Comparison of ENCODE assay signal across 1 cellular context in the genomic region with DNA sequence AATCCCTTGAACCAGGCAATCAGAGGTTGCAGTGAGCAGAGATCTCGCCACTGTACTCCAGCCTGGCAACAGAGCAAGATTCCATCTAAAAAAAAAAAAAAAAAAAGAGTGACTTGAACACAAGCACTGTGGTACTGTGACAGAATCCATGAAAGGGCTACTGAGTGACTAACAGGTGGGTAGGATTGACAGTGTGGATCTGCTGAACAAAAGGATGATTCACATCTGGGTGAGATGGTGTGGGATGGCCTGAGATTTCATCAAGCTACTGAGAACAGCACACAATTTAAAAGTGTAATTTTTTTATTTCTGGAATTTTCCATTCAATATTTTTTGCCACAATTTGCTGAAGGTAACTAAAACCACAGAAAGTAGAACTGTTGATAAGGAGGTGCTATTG.
TF ChIP-seq lines count a peak whose summit lies in the region.

No MANE protein-coding gene starts in this region.

TF ChIP-seq in WTC11, 78 proteins besides CTCF, POLR2A, EP300 and RAD21 (continued from another document):
- TF ChIP-seq, protein P1, sequence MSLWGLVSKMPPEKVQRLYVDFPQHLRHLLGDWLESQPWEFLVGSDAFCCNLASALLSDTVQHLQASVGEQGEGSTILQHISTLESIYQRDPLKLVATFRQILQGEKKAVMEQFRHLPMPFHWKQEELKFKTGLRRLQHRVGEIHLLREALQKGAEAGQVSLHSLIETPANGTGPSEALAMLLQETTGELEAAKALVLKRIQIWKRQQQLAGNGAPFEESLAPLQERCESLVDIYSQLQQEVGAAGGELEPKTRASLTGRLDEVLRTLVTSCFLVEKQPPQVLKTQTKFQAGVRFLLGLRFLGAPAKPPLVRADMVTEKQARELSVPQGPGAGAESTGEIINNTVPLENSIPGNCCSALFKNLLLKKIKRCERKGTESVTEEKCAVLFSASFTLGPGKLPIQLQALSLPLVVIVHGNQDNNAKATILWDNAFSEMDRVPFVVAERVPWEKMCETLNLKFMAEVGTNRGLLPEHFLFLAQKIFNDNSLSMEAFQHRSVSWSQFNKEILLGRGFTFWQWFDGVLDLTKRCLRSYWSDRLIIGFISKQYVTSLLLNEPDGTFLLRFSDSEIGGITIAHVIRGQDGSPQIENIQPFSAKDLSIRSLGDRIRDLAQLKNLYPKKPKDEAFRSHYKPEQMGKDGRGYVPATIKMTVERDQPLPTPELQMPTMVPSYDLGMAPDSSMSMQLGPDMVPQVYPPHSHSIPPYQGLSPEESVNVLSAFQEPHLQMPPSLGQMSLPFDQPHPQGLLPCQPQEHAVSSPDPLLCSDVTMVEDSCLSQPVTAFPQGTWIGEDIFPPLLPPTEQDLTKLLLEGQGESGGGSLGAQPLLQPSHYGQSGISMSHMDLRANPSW (CRISPR knock-in tag; conservative IDR thresholded peaks at IDR 0.05; ENCODE audit: low read depth), result no peak
- TF ChIP-seq ATF1 (CRISPR knock-in tag; IDR thresholded peaks at IDR 0.05) (no peak), FOXP1 (CRISPR knock-in tag; IDR thresholded peaks at IDR 0.05; ENCODE audit: borderline replicate concordance) (no peak), CREB1 (CRISPR knock-in tag; IDR thresholded peaks at IDR 0.05) (no peak)
- TF ChIP-seq, protein P2, sequence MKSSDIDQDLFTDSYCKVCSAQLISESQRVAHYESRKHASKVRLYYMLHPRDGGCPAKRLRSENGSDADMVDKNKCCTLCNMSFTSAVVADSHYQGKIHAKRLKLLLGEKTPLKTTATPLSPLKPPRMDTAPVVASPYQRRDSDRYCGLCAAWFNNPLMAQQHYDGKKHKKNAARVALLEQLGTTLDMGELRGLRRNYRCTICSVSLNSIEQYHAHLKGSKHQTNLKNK (CRISPR knock-in tag; IDR thresholded peaks at IDR 0.05), result no peak
